ENCODE assay signal across 27 cellular contexts in genomic region chr2:232994446-232994845, GRCh38. TPM values are rescaled to one million over a fixed set of nuclear protein-coding genes. Genes with fewer than 3 reads are reported as not detected.
"Had no signal": no experiment of that assay in that cellular context is flagged by ENCODE, and none has a peak within 500 bp of the region (broad histone marks: within the 10 kb centered on the region; RNA-seq: fewer than 3 reads in every experiment).

No MANE protein-coding gene starts in this region.

- H3K9ac ChIP-seq: parathyroid adenoma had no signal

- H3K36me3 Mint-ChIP-seq: activated naive CD8-positive, alpha-beta T cell treated with anti-CD3 and anti-CD28 coated beads for 36 hours; stimulated activated effector memory CD8-positive, alpha-beta T cell treated with anti-CD3 and anti-CD28 coated beads, Interleukin-12 subunit alpha, Interleukin-12 subunit beta, amount 100 ng/mL, for 72 hours; T-cell had no signal

- H3K27ac ChIP-seq: colonic mucosa, epithelial cell of prostate, heart right ventricle, parathyroid adenoma, tibial nerve, vagina, WERI-Rb-1 had no signal

- H3K27me3 ChIP-seq: colonic mucosa, tibial nerve, vagina had no signal

- H3K9me3 ChIP-seq: colonic mucosa, tibial nerve, vagina had no signal

- H3K4me3 ChIP-seq: colonic mucosa, heart right ventricle, lung, tibial nerve, vagina had no signal

- H3K36me3 ChIP-seq: colonic mucosa, heart right ventricle, tibial nerve, vagina, WERI-Rb-1 had no signal

- H3K4me1 Mint-ChIP-seq: activated CD4-positive, alpha-beta T cell treated with anti-CD3 and anti-CD28 coated beads, Interleukin-2, amount 10 ng/mL, durations not matched to agents 7 days and 5 days; activated naive CD8-positive, alpha-beta T cell treated with anti-CD3 and anti-CD28 coated beads for 36 hours; central memory CD8-positive, alpha-beta T cell; stimulated activated effector memory CD8-positive, alpha-beta T cell treated with anti-CD3 and anti-CD28 coated beads, Interleukin-12 subunit alpha, Interleukin-12 subunit beta, amount 100 ng/mL, for 72 hours; stimulated activated naive CD8-positive, alpha-beta T cell treated with anti-CD3 and anti-CD28 coated beads, Interleukin-15, amount 100 ng/mL, for 72 hours; T-cell had no signal

- H3K4me1 ChIP-seq: colonic mucosa, heart right ventricle, tibial nerve, vagina had no signal

- DNase-seq: activated CD4-positive, alpha-beta T cell treated with anti-CD3 and anti-CD28 coated beads, Interleukin-2, amount 10 ng/mL, durations not matched to agents 7 days and 5 days; activated CD4-positive, CD25-positive, alpha-beta regulatory T cell treated with anti-CD3 and anti-CD28 coated beads, Interleukin-2, amount 50 U/mL, for 72 hours; activated CD8-positive, alpha-beta T cell treated with anti-CD3 and anti-CD28 coated beads, Interleukin-2, amount 10 ng/mL, durations not matched to agents 7 days and 5 days; activated naive CD4-positive, alpha-beta T cell treated with Interleukin-2 at 50 U/mL for 16 hours; activated naive CD8-positive, alpha-beta T cell treated with anti-CD3 and anti-CD28 coated beads for 36 hours; activated T-cell treated with anti-CD3 and anti-CD28 coated beads, Interleukin-2, amount 50 U/mL, for 48 hours; colonic mucosa; heart right ventricle; left colon; midbrain; stimulated activated CD4-positive, alpha-beta T cell treated with anti-CD3 and anti-CD28 coated beads, Interleukin-12 subunit alpha, Interleukin-12 subunit beta, amount 100 ng/mL, for 4 hours; stimulated activated CD4-positive, alpha-beta T cell treated with anti-CD3 and anti-CD28 coated beads, Interleukin-1b, Interleukin-23, amount 100 ng/mL, for 48 hours; stimulated activated naive CD8-positive, alpha-beta T cell treated with anti-CD3 and anti-CD28 coated beads, Interleukin-15, amount 100 ng/mL, for 72 hours; T-cell; WERI-Rb-1 had no signal

- H3K27ac Mint-ChIP-seq: activated CD4-positive, alpha-beta T cell treated with anti-CD3 and anti-CD28 coated beads, Interleukin-2, amount 10 ng/mL, durations not matched to agents 7 days and 5 days; activated CD8-positive, alpha-beta T cell treated with anti-CD3 and anti-CD28 coated beads, Interleukin-2, amount 10 ng/mL, durations not matched to agents 7 days and 5 days; activated naive CD8-positive, alpha-beta T cell treated with anti-CD3 and anti-CD28 coated beads for 36 hours; nephron; stimulated activated effector memory CD8-positive, alpha-beta T cell treated with anti-CD3 and anti-CD28 coated beads, Interleukin-12 subunit alpha, Interleukin-12 subunit beta, amount 100 ng/mL, for 72 hours; stimulated activated naive CD8-positive, alpha-beta T cell treated with anti-CD3 and anti-CD28 coated beads, Interleukin-15, amount 100 ng/mL, for 72 hours; T-cell; T-helper 2 cell treated with Interferon-gamma antibody and Interleukin-4, amounts not matched to agents 5 μg/mL and 100 μg/mL, for 36 hours had no signal

- ATAC-seq: activated CD8-positive, alpha-beta T cell treated with anti-CD3 and anti-CD28 coated beads, Interleukin-2, amount 10 ng/mL, durations not matched to agents 7 days and 5 days; heart right ventricle; left colon; stimulated activated effector memory CD8-positive, alpha-beta T cell treated with anti-CD3 and anti-CD28 coated beads, Interleukin-12 subunit alpha, Interleukin-12 subunit beta, amount 100 ng/mL, for 72 hours; stimulated activated naive CD8-positive, alpha-beta T cell treated with anti-CD3 and anti-CD28 coated beads, Interleukin-15, amount 100 ng/mL, for 72 hours; T-cell had no signal

- H3K27me3 Mint-ChIP-seq: stimulated activated naive CD8-positive, alpha-beta T cell treated with anti-CD3 and anti-CD28 coated beads, Interleukin-15, amount 100 ng/mL, for 72 hours had no signal

- H3K9me3 Mint-ChIP-seq: activated CD4-positive, alpha-beta T cell treated with anti-CD3 and anti-CD28 coated beads, Interleukin-2, amount 10 ng/mL, durations not matched to agents 7 days and 5 days; activated naive CD8-positive, alpha-beta T cell treated with anti-CD3 and anti-CD28 coated beads for 36 hours; central memory CD8-positive, alpha-beta T cell; stimulated activated effector memory CD8-positive, alpha-beta T cell treated with anti-CD3 and anti-CD28 coated beads, Interleukin-12 subunit alpha, Interleukin-12 subunit beta, amount 100 ng/mL, for 72 hours; stimulated activated naive CD8-positive, alpha-beta T cell treated with anti-CD3 and anti-CD28 coated beads, Interleukin-15, amount 100 ng/mL, for 72 hours; T-cell; T-helper 2 cell treated with Interferon-gamma antibody and Interleukin-4, amounts not matched to agents 5 μg/mL and 100 μg/mL, for 36 hours had no signal

- H3K4me3 Mint-ChIP-seq: activated CD4-positive, alpha-beta T cell treated with anti-CD3 and anti-CD28 coated beads, Interleukin-2, amount 10 ng/mL, durations not matched to agents 7 days and 5 days; activated CD8-positive, alpha-beta T cell treated with anti-CD3 and anti-CD28 coated beads, Interleukin-2, amount 10 ng/mL, durations not matched to agents 7 days and 5 days; activated naive CD8-positive, alpha-beta T cell treated with anti-CD3 and anti-CD28 coated beads for 36 hours; central memory CD8-positive, alpha-beta T cell; nephron; stimulated activated effector memory CD8-positive, alpha-beta T cell treated with anti-CD3 and anti-CD28 coated beads, Interleukin-12 subunit alpha, Interleukin-12 subunit beta, amount 100 ng/mL, for 72 hours; stimulated activated naive CD8-positive, alpha-beta T cell treated with anti-CD3 and anti-CD28 coated beads, Interleukin-15, amount 100 ng/mL, for 72 hours; T-cell; T-helper 2 cell treated with Interferon-gamma antibody and Interleukin-4, amounts not matched to agents 5 μg/mL and 100 μg/mL, for 36 hours had no signal

RNA-seq across cellular contexts. Expression of gene NGEF, which starts 18.6 kb away (rescaled TPM):
- total RNA-seq: activated CD4-positive, alpha-beta T cell treated with anti-CD3 and anti-CD28 coated beads, Interleukin-2, amount 10 ng/mL, durations not matched to agents 7 days and 5 days; activated CD8-positive, alpha-beta T cell treated with anti-CD3 and anti-CD28 coated beads, Interleukin-2, amount 10 ng/mL, durations not matched to agents 7 days and 5 days; activated naive CD8-positive, alpha-beta T cell treated with anti-CD3 and anti-CD28 coated beads for 36 hours had no signal

RNA-seq across cellular contexts. Expression of gene NEU2, which starts 38.0 kb away (rescaled TPM):
- total RNA-seq: activated CD4-positive, alpha-beta T cell treated with anti-CD3 and anti-CD28 coated beads, Interleukin-2, amount 10 ng/mL, durations not matched to agents 7 days and 5 days; activated CD8-positive, alpha-beta T cell treated with anti-CD3 and anti-CD28 coated beads, Interleukin-2, amount 10 ng/mL, durations not matched to agents 7 days and 5 days; activated naive CD8-positive, alpha-beta T cell treated with anti-CD3 and anti-CD28 coated beads for 36 hours; astrocyte; colonic mucosa; fibroblast of villous mesenchyme; heart right ventricle; left colon; lung; T-cell; tibial nerve; vagina had no signal
- polyA plus RNA-seq: heart right ventricle, keratinocyte, lung had no signal
